Comparison of ENCODE assay signal across 26 cellular contexts in genomic region chr5:31397926-31398557, GRCh38.
DNase-seq lines count a peak whose midpoint lies in the region; ATAC-seq and TF ChIP-seq lines count a peak whose summit lies in the region.
"Had no signal": no experiment of that assay in that cellular context is flagged by ENCODE, and none has a peak within 500 bp of the region (broad histone marks: within the 10 kb centered on the region; RNA-seq: fewer than 3 reads in every experiment).

No MANE protein-coding gene starts in this region.

- H3K4me3 Mint-ChIP-seq in nephron, result peak overlapping the region in 2 of 3 experiments; percentile 4 to 19
- no peak overlapping the region for H3K4me3 Mint-ChIP-seq in activated T-helper 2 cell treated with anti-CD3 and anti-CD28 coated beads, Interferon-gamma antibody, Interleukin-2, Interleukin-4, amounts not matched to agents 10 μg/mL and 5 μg/mL and 100 μg/mL, durations not matched to agents 14 hours and 24 hours and 36 hours (ENCODE audit: low read depth)
- H3K4me3 Mint-ChIP-seq: activated CD4-positive, alpha-beta T cell treated with anti-CD3 and anti-CD28 coated beads, Interleukin-2, amount 10 ng/mL, durations not matched to agents 24 days and 14 days; activated CD8-positive, alpha-beta memory T cell treated with anti-CD3 and anti-CD28 coated beads, Interleukin-2, amount 10 ng/mL, durations not matched to agents 7 days and 5 days; activated naive CD4-positive, alpha-beta T cell treated with anti-CD3 and anti-CD28 coated beads, Interleukin-2, amount 50 U/mL, for 24 hours; central memory CD8-positive, alpha-beta T cell; stimulated activated naive CD8-positive, alpha-beta T cell treated with anti-CD3 and anti-CD28 coated beads, Interleukin-15, amount 100 ng/mL, for 72 hours had no signal

- no peaks in the 10 kb centered on the region for H3K27me3 Mint-ChIP-seq in nephron (ENCODE audit: low read depth)
- no peaks in the 10 kb centered on the region for H3K27me3 Mint-ChIP-seq in activated T-helper 2 cell treated with anti-CD3 and anti-CD28 coated beads, Interferon-gamma antibody, Interleukin-2, Interleukin-4, amounts not matched to agents 10 μg/mL and 5 μg/mL and 100 μg/mL, durations not matched to agents 14 hours and 24 hours and 36 hours (ENCODE audit: low read depth)
- H3K27me3 Mint-ChIP-seq: activated CD4-positive, alpha-beta T cell treated with anti-CD3 and anti-CD28 coated beads, Interleukin-2, amount 10 ng/mL, durations not matched to agents 24 days and 14 days; activated CD8-positive, alpha-beta memory T cell treated with anti-CD3 and anti-CD28 coated beads, Interleukin-2, amount 10 ng/mL, durations not matched to agents 7 days and 5 days; activated naive CD4-positive, alpha-beta T cell treated with anti-CD3 and anti-CD28 coated beads, Interleukin-2, amount 50 U/mL, for 24 hours; central memory CD8-positive, alpha-beta T cell; stimulated activated naive CD8-positive, alpha-beta T cell treated with anti-CD3 and anti-CD28 coated beads, Interleukin-15, amount 100 ng/mL, for 72 hours had no signal

- ATAC-seq in GM18519 (IDR thresholded peaks at IDR 0.05; ENCODE audit: low FRiP score, unreplicated experiment) (no peak), GM18907 (IDR thresholded peaks at IDR 0.05; ENCODE audit: unreplicated experiment) (no peak)
- ATAC-seq: activated CD8-positive, alpha-beta memory T cell treated with anti-CD3 and anti-CD28 coated beads, Interleukin-2, amount 10 ng/mL, durations not matched to agents 7 days and 5 days; gastrocnemius medialis; mucosa of descending colon; stimulated activated naive CD8-positive, alpha-beta T cell treated with anti-CD3 and anti-CD28 coated beads, Interleukin-15, amount 100 ng/mL, for 72 hours had no signal

- H3K36me3 ChIP-seq in A673 (ENCODE audit: insufficient read depth, low read length, poor library complexity, severe bottlenecking), result peaks cover 7% of the 10 kb centered on the region

- H3K27ac Mint-ChIP-seq in nephron, result peak overlapping the region; percentile 45 to 81 (median 65)
- no peak overlapping the region for H3K27ac Mint-ChIP-seq in activated T-helper 2 cell treated with anti-CD3 and anti-CD28 coated beads, Interferon-gamma antibody, Interleukin-2, Interleukin-4, amounts not matched to agents 10 μg/mL and 5 μg/mL and 100 μg/mL, durations not matched to agents 14 hours and 24 hours and 36 hours
- H3K27ac Mint-ChIP-seq: activated CD4-positive, alpha-beta T cell treated with anti-CD3 and anti-CD28 coated beads, Interleukin-2, amount 10 ng/mL, durations not matched to agents 24 days and 14 days; activated CD8-positive, alpha-beta memory T cell treated with anti-CD3 and anti-CD28 coated beads, Interleukin-2, amount 10 ng/mL, durations not matched to agents 7 days and 5 days; activated naive CD4-positive, alpha-beta T cell treated with anti-CD3 and anti-CD28 coated beads, Interleukin-2, amount 50 U/mL, for 24 hours; stimulated activated naive CD8-positive, alpha-beta T cell treated with anti-CD3 and anti-CD28 coated beads, Interleukin-15, amount 100 ng/mL, for 72 hours had no signal

- no peaks in the 10 kb centered on the region for H3K4me1 ChIP-seq in A673 (ENCODE audit: insufficient read depth, low read length, poor library complexity, severe bottlenecking)
- H3K4me1 ChIP-seq: gastrocnemius medialis, transverse colon had no signal

- CTCF ChIA-PET in A673 (lab: Charles Lee), result no interaction called here

- H3K4me3 ChIP-seq in A673 (ENCODE audit: low read depth, low read length, poor library complexity, severe bottlenecking) (no peak overlapping the region), NB4 (ENCODE audit: low read depth, low read length) (no peak overlapping the region)
- H3K4me3 ChIP-seq: gastrocnemius medialis, mucosa of descending colon, transverse colon had no signal

- BruUV-seq in A673 (replicated peaks; lab: Mats Ljungman, UMichigan), result no TSS peak

- no peak overlapping the region for H3K27ac ChIP-seq in A673 (ENCODE audit: low read depth, low read length, poor library complexity, severe bottlenecking)
- H3K27ac ChIP-seq: gastrocnemius medialis, HL-60, RWPE1, transverse colon had no signal

- no peaks in the 10 kb centered on the region for H3K9me3 ChIP-seq in A673 (ENCODE audit: low read depth, low read length, poor library complexity, severe bottlenecking)
- H3K9me3 ChIP-seq: gastrocnemius medialis, mucosa of descending colon, transverse colon had no signal

- H3K4me1 Mint-ChIP-seq in nephron, result peaks cover 7% of the 10 kb centered on the region
- H3K4me1 Mint-ChIP-seq in activated T-helper 2 cell treated with anti-CD3 and anti-CD28 coated beads, Interferon-gamma antibody, Interleukin-2, Interleukin-4, amounts not matched to agents 10 μg/mL and 5 μg/mL and 100 μg/mL, durations not matched to agents 14 hours and 24 hours and 36 hours (ENCODE audit: low read depth), result no peaks in the 10 kb centered on the region
- H3K4me1 Mint-ChIP-seq: activated CD4-positive, alpha-beta T cell treated with anti-CD3 and anti-CD28 coated beads, Interleukin-2, amount 10 ng/mL, durations not matched to agents 24 days and 14 days; activated CD8-positive, alpha-beta memory T cell treated with anti-CD3 and anti-CD28 coated beads, Interleukin-2, amount 10 ng/mL, durations not matched to agents 7 days and 5 days; activated naive CD4-positive, alpha-beta T cell treated with anti-CD3 and anti-CD28 coated beads, Interleukin-2, amount 50 U/mL, for 24 hours; central memory CD8-positive, alpha-beta T cell; stimulated activated naive CD8-positive, alpha-beta T cell treated with anti-CD3 and anti-CD28 coated beads, Interleukin-15, amount 100 ng/mL, for 72 hours had no signal

- no peak for TF ChIP-seq POLR2A in NB4 (IDR thresholded peaks at IDR 0.05; ENCODE audit: extremely low read depth, insufficient read length)

- DNase-seq in A673 (ENCODE audit: low spot score) (peak; percentile 29), NB4 (ENCODE audit: low read depth) (peak; percentile 20), dermis microvascular lymphatic vessel endothelial cell (ENCODE audit: low read depth in 2 of 2) (peak; percentile 20 to 28), SK-N-DZ (ENCODE audit: low spot score) (no peak)
- DNase-seq in activated T-helper 2 cell treated with anti-CD3 and anti-CD28 coated beads, Interferon-gamma antibody, Interleukin-2, Interleukin-4, amounts not matched to agents 10 μg/mL and 5 μg/mL and 100 μg/mL, durations not matched to agents 14 hours and 24 hours and 36 hours (ENCODE audit: low spot score), result no peak
- DNase-seq: activated CD4-positive, alpha-beta T cell treated with anti-CD3 and anti-CD28 coated beads, Interleukin-2, amount 10 ng/mL, durations not matched to agents 24 days and 14 days; activated CD8-positive, alpha-beta memory T cell treated with anti-CD3 and anti-CD28 coated beads, Interleukin-2, amount 10 ng/mL, durations not matched to agents 7 days and 5 days; anterior cingulate cortex; gastrocnemius medialis; GF-D8; GOT3; IMR-90; mucosa of descending colon; NCI-H1105 treated with DMSO at 0.1 percent for 48 hours; NCI-H2029 treated with DMSO at 0.1 percent for 48 hours; NCI-H345; NCI-H774; stimulated activated naive CD8-positive, alpha-beta T cell treated with anti-CD3 and anti-CD28 coated beads, Interleukin-15, amount 100 ng/mL, for 72 hours; transverse colon had no signal

- H3K36me3 Mint-ChIP-seq in nephron (ENCODE audit: low read depth), result peaks cover 31% of the 10 kb centered on the region
- peaks cover 12% of the 10 kb centered on the region for H3K36me3 Mint-ChIP-seq in activated T-helper 2 cell treated with anti-CD3 and anti-CD28 coated beads, Interferon-gamma antibody, Interleukin-2, Interleukin-4, amounts not matched to agents 10 μg/mL and 5 μg/mL and 100 μg/mL, durations not matched to agents 14 hours and 24 hours and 36 hours (ENCODE audit: low read depth)

- TF ChIP-seq CTCF in A673 (conservative IDR thresholded peaks at IDR 0.05; ENCODE audit: low read depth, low read length) (peak; percentile 27; the same call in 1 of the 2 replicates), NB4 (IDR thresholded peaks at IDR 0.05; ENCODE audit: low read depth, low read length) (no peak), nephron (IDR thresholded peaks at IDR 0.05; ENCODE audit: unreplicated experiment in 3 of 3) (no peak)

- H3K27me3 ChIP-seq in A673 (replicated peaks; ENCODE audit: insufficient read depth, low read depth, low read length, poor library complexity), result no peaks in the 10 kb centered on the region
- H3K27me3 ChIP-seq: gastrocnemius medialis, transverse colon had no signal

- H3K9me3 Mint-ChIP-seq in nephron, result no peaks in the 10 kb centered on the region
- H3K9me3 Mint-ChIP-seq in activated T-helper 2 cell treated with anti-CD3 and anti-CD28 coated beads, Interferon-gamma antibody, Interleukin-2, Interleukin-4, amounts not matched to agents 10 μg/mL and 5 μg/mL and 100 μg/mL, durations not matched to agents 14 hours and 24 hours and 36 hours, result no peaks in the 10 kb centered on the region
- H3K9me3 Mint-ChIP-seq: activated CD4-positive, alpha-beta T cell treated with anti-CD3 and anti-CD28 coated beads, Interleukin-2, amount 10 ng/mL, durations not matched to agents 24 days and 14 days; activated naive CD4-positive, alpha-beta T cell treated with anti-CD3 and anti-CD28 coated beads, Interleukin-2, amount 50 U/mL, for 24 hours; central memory CD8-positive, alpha-beta T cell; stimulated activated naive CD8-positive, alpha-beta T cell treated with anti-CD3 and anti-CD28 coated beads, Interleukin-15, amount 100 ng/mL, for 72 hours had no signal

- intact Hi-C loops in A673 (cut with micrococcal nuclease; ENCODE audit: unreplicated experiment), result no loop called here
- intact Hi-C loops in activated T-helper 2 cell treated with anti-CD3 and anti-CD28 coated beads, Interferon-gamma antibody, Interleukin-2, Interleukin-4, amounts not matched to agents 10 μg/mL and 5 μg/mL and 100 μg/mL, durations not matched to agents 14 hours and 24 hours and 36 hours (cut with micrococcal nuclease), result no loop called here

- POLR2A ChIA-PET in A673 (lab: Charles Lee; ENCODE audit: low non-redundant PET), result no interaction called here

Comparison
In these comparisons a context has a peak if more than half of its experiments do, and no peak if none do; other contexts are left out.
1. DNase-seq: peak in A673 (single experiment), NB4 (single experiment) and dermis microvascular lymphatic vessel endothelial cell (2 of 2); none in SK-N-DZ (single experiment) and activated T-helper 2 cell treated with anti-CD3 and anti-CD28 coated beads, Interferon-gamma antibody, Interleukin-2, Interleukin-4, amounts not matched to agents 10 μg/mL and 5 μg/mL and 100 μg/mL, durations not matched to agents 14 hours and 24 hours and 36 hours (single experiment).